In genomic region chr2:110891626-110892025, GRCh38 we compare ENCODE assay signal across 29 cellular contexts.
"Had no signal": no experiment of that assay in that cellular context is flagged by ENCODE, and none has a peak within 500 bp of the region (broad histone marks: within the 10 kb centered on the region; RNA-seq: fewer than 3 reads in every experiment).

No MANE protein-coding gene starts in this region.

- H3K4me3 ChIP-seq: stomach, suprapubic skin, testis, thoracic aorta, thyroid gland, tibial artery, tibial nerve, transverse colon, upper lobe of left lung, upper lobe of right lung, uterus, vagina had no signal

- H3K27me3 ChIP-seq: testis, thyroid gland, tibial nerve, transverse colon, upper lobe of left lung, upper lobe of right lung, uterus, vagina had no signal

- ATAC-seq: stimulated activated effector memory CD8-positive, alpha-beta T cell treated with anti-CD3 and anti-CD28 coated beads, Interleukin-12 subunit alpha, Interleukin-12 subunit beta, amount 100 ng/mL, for 72 hours; stimulated activated memory B cell treated with anti-CD40 and anti-IgM and Interleukin-4, amounts not matched to agents 10 μg/mL and 1 μg/mL and 100 μg/mL, for 72 hours; stimulated activated naive B cell treated with anti-CD40 and anti-IgM and Interleukin-4, amounts not matched to agents 10 μg/mL and 1 μg/mL and 100 μg/mL, for 72 hours; stimulated activated naive CD8-positive, alpha-beta T cell treated with anti-CD3 and anti-CD28 coated beads, Interleukin-15, amount 100 ng/mL, for 72 hours; stimulated activated naive CD8-positive, alpha-beta T cell treated with anti-CD3 and anti-CD28 coated beads, Interleukin-15, Interleukin-2, amounts not matched to agents 100 U/mL and 50 U/mL, for 24 hours; upper lobe of right lung had no signal

- H3K4me1 Mint-ChIP-seq: stimulated activated effector memory CD8-positive, alpha-beta T cell treated with anti-CD3 and anti-CD28 coated beads, Interleukin-12 subunit alpha, Interleukin-12 subunit beta, amount 100 ng/mL, for 72 hours; stimulated activated memory B cell treated with anti-CD40 and anti-IgM and Interleukin-4, amounts not matched to agents 10 μg/mL and 1 μg/mL and 100 μg/mL, for 72 hours; stimulated activated naive B cell treated with anti-CD40 and anti-IgM and Interleukin-4, amounts not matched to agents 10 μg/mL and 1 μg/mL and 100 μg/mL, for 72 hours had no signal

- H3K4me3 Mint-ChIP-seq: stimulated activated effector memory CD8-positive, alpha-beta T cell treated with anti-CD3 and anti-CD28 coated beads, Interleukin-12 subunit alpha, Interleukin-12 subunit beta, amount 100 ng/mL, for 72 hours; stimulated activated memory B cell treated with anti-CD40 and anti-IgM and Interleukin-4, amounts not matched to agents 10 μg/mL and 1 μg/mL and 100 μg/mL, for 72 hours; stimulated activated naive B cell treated with anti-CD40 and anti-IgM and Interleukin-4, amounts not matched to agents 10 μg/mL and 1 μg/mL and 100 μg/mL, for 72 hours; stimulated activated naive CD8-positive, alpha-beta T cell treated with anti-CD3 and anti-CD28 coated beads, Interleukin-15, amount 100 ng/mL, for 72 hours; stimulated activated naive CD8-positive, alpha-beta T cell treated with anti-CD3 and anti-CD28 coated beads, Interleukin-15, Interleukin-2, amounts not matched to agents 100 ng/mL and 50 ng/mL, for 24 hours; type B pancreatic cell had no signal

- FAIRE-seq: urothelium cell line had no signal

- H3K4me1 ChIP-seq: stomach, suprapubic skin, testis, thyroid gland, tibial artery, tibial nerve, transverse colon, upper lobe of left lung, upper lobe of right lung, uterus, vagina had no signal

- H3K27ac ChIP-seq: stomach, suprapubic skin, testis, thoracic aorta, thyroid gland, tibial artery, tibial nerve, transverse colon, upper lobe of left lung, upper lobe of right lung, uterus, vagina had no signal

- H3K36me3 ChIP-seq: stomach, suprapubic skin, thoracic aorta, thyroid gland, tibial artery, tibial nerve, transverse colon, upper lobe of left lung, upper lobe of right lung, uterus, vagina had no signal

- DNase-seq: stimulated activated CD4-positive, alpha-beta T cell treated with anti-CD3 and anti-CD28 coated beads, Interleukin-2, amount 100 ng/mL, for 48 hours; stimulated activated CD4-positive, alpha-beta T cell treated with anti-CD3 and anti-CD28 coated beads, Interleukin-4, amount 100 ng/mL, for 1 hour; stimulated activated CD4-positive, alpha-beta T cell treated with anti-CD3 and anti-CD28 coated beads, Interleukin-4, amount 100 ng/mL, for 24 hours; stimulated activated CD4-positive, alpha-beta T cell treated with anti-CD3 and anti-CD28 coated beads, Interleukin-4, amount 100 ng/mL, for 4 hours; stimulated activated CD8-positive, alpha-beta memory T cell treated with anti-CD3 and anti-CD28 coated beads, Interleukin-4, amount 100 ng/mL, for 48 hours; stimulated activated naive B cell treated with anti-CD40 and anti-IgM and Interleukin-4, amounts not matched to agents 10 μg/mL and 1 μg/mL and 100 μg/mL, for 72 hours; stimulated activated naive CD4-positive, alpha-beta T cell; stimulated activated naive CD4-positive, alpha-beta T cell treated with Interleukin-2 at 50 U/mL for 16 hours; stimulated activated naive CD8-positive, alpha-beta T cell treated with anti-CD3 and anti-CD28 coated beads, Interleukin-15, amount 100 ng/mL, for 72 hours; stimulated activated naive CD8-positive, alpha-beta T cell treated with anti-CD3 and anti-CD28 coated beads, Interleukin-15, Interleukin-2, amounts not matched to agents 100 U/mL and 50 U/mL, for 24 hours; stomach; substantia nigra; testis; thyroid gland; tibial artery; transverse colon; trophoblast cell; upper lobe of left lung; upper lobe of right lung; uterus had no signal

- H3K36me3 Mint-ChIP-seq: stimulated activated effector memory CD8-positive, alpha-beta T cell treated with anti-CD3 and anti-CD28 coated beads, Interleukin-12 subunit alpha, Interleukin-12 subunit beta, amount 100 ng/mL, for 72 hours; stimulated activated memory B cell treated with anti-CD40 and anti-IgM and Interleukin-4, amounts not matched to agents 10 μg/mL and 1 μg/mL and 100 μg/mL, for 72 hours; type B pancreatic cell had no signal

- H3K27ac Mint-ChIP-seq: stimulated activated effector memory CD8-positive, alpha-beta T cell treated with anti-CD3 and anti-CD28 coated beads, Interleukin-12 subunit alpha, Interleukin-12 subunit beta, amount 100 ng/mL, for 72 hours; stimulated activated memory B cell treated with anti-CD40 and anti-IgM and Interleukin-4, amounts not matched to agents 10 μg/mL and 1 μg/mL and 100 μg/mL, for 72 hours; stimulated activated naive B cell treated with anti-CD40 and anti-IgM and Interleukin-4, amounts not matched to agents 10 μg/mL and 1 μg/mL and 100 μg/mL, for 72 hours; stimulated activated naive CD8-positive, alpha-beta T cell treated with anti-CD3 and anti-CD28 coated beads, Interleukin-15, amount 100 ng/mL, for 72 hours; stimulated activated naive CD8-positive, alpha-beta T cell treated with anti-CD3 and anti-CD28 coated beads, Interleukin-15, Interleukin-2, amounts not matched to agents 100 ng/mL and 50 ng/mL, for 24 hours; type B pancreatic cell had no signal

- H3K9me3 ChIP-seq: suprapubic skin, testis, thyroid gland, upper lobe of right lung, uterus, vagina had no signal

- H3K9me3 Mint-ChIP-seq: type B pancreatic cell had no signal
